8 cellular contexts compared by ENCODE assay signal in genomic region chr1:43979261-43979527, GRCh38. TPM values are rescaled to one million over a fixed set of nuclear protein-coding genes. Genes with fewer than 3 reads are reported as not detected.
DNase-seq lines count a peak whose midpoint lies in the region; ATAC-seq and TF ChIP-seq lines count a peak whose summit lies in the region.
"Had no signal": no experiment of that assay in that cellular context is flagged by ENCODE, and none has a peak within 500 bp of the region (broad histone marks: within the 10 kb centered on the region; RNA-seq: fewer than 3 reads in every experiment).

No MANE protein-coding gene starts in this region.

- peaks cover 13 to 37% (median 30%) of the 10 kb centered on the region in 4 donors for H3K36me3 ChIP-seq in esophagus muscularis mucosa

- no peak for TF ChIP-seq POLR2A in esophagus muscularis mucosa (IDR thresholded peaks at IDR 0.05; ENCODE audit: low read depth)

- peak overlapping the region; percentile 90 for H3K27ac Mint-ChIP-seq in stimulated activated effector memory CD8-positive, alpha-beta T cell treated with anti-CD3 and anti-CD28 coated beads, Interleukin-12 subunit alpha, Interleukin-12 subunit beta, amount 100 ng/mL, for 72 hours

- TF ChIP-seq EP300 in esophagus muscularis mucosa (IDR thresholded peaks at IDR 0.05) = no peak

- no peak for TF ChIP-seq CTCF in esophagus muscularis mucosa (IDR thresholded peaks at IDR 0.05)

- peak overlapping the region; percentile 81 for H3K4me3 Mint-ChIP-seq in stimulated activated effector memory CD8-positive, alpha-beta T cell treated with anti-CD3 and anti-CD28 coated beads, Interleukin-12 subunit alpha, Interleukin-12 subunit beta, amount 100 ng/mL, for 72 hours

- intact Hi-C loops in esophagus muscularis mucosa (cut with DNase I) = no loop called here

- no peak for ATAC-seq in stimulated activated effector memory CD8-positive, alpha-beta T cell treated with anti-CD3 and anti-CD28 coated beads, Interleukin-12 subunit alpha, Interleukin-12 subunit beta, amount 100 ng/mL, for 72 hours
- no peak for ATAC-seq in HG02852 (IDR thresholded peaks at IDR 0.05; ENCODE audit: unreplicated experiment)

- H3K27ac ChIP-seq in esophagus muscularis mucosa (replicated peaks in 1 of 4) = peak overlapping the region; percentile 57 to 75 (median 63)

- peaks cover 43 to 64% (median 54%) of the 10 kb centered on the region in 4 donors for H3K4me1 ChIP-seq in esophagus muscularis mucosa

- no peaks in the 10 kb centered on the region for H3K27me3 ChIP-seq in esophagus muscularis mucosa

- no peak for DNase-seq in Jurkat, Clone E6-1 (ENCODE audit: low read depth, low spot score)
- DNase-seq in esophagus muscularis mucosa (ENCODE audit: extremely low spot score) (no peak), glomerular visceral epithelial cell (ENCODE audit: extremely low spot score) (no peak)
- DNase-seq in stimulated activated effector memory CD8-positive, alpha-beta T cell treated with anti-CD3 and anti-CD28 coated beads, Interleukin-12 subunit alpha, Interleukin-12 subunit beta, amount 100 ng/mL, for 72 hours (ENCODE audit: low spot score in 2 of 2) = no peak
- DNase-seq in activated effector memory CD4-positive, alpha-beta T cell treated with Interleukin-2 at 50 U/mL for 16 hours = no peak

- H3K36me3 Mint-ChIP-seq in stimulated activated effector memory CD8-positive, alpha-beta T cell treated with anti-CD3 and anti-CD28 coated beads, Interleukin-12 subunit alpha, Interleukin-12 subunit beta, amount 100 ng/mL, for 72 hours = peaks cover 42% of the 10 kb centered on the region

- H3K9me3 Mint-ChIP-seq in stimulated activated effector memory CD8-positive, alpha-beta T cell treated with anti-CD3 and anti-CD28 coated beads, Interleukin-12 subunit alpha, Interleukin-12 subunit beta, amount 100 ng/mL, for 72 hours = no peaks in the 10 kb centered on the region
- H3K9me3 Mint-ChIP-seq: activated naive CD4-positive, alpha-beta T cell treated with anti-CD3 and anti-CD28 coated beads, Interleukin-2, amount 50 U/mL, for 24 hours; stimulated activated naive CD8-positive, alpha-beta T cell treated with anti-CD3 and anti-CD28 coated beads, Interleukin-15, Interleukin-2, amounts not matched to agents 100 ng/mL and 50 ng/mL, for 24 hours had no signal

- peaks cover 67% of the 10 kb centered on the region for H3K4me1 Mint-ChIP-seq in stimulated activated effector memory CD8-positive, alpha-beta T cell treated with anti-CD3 and anti-CD28 coated beads, Interleukin-12 subunit alpha, Interleukin-12 subunit beta, amount 100 ng/mL, for 72 hours

- no peaks in the 10 kb centered on the region for H3K9me3 ChIP-seq in esophagus muscularis mucosa

- peak overlapping the region; percentile 59 for H3K4me3 ChIP-seq in Jurkat, Clone E6-1 (ENCODE audit: low read length)
- peak overlapping the region; percentile 72 to 89 (median 83) for H3K4me3 ChIP-seq in esophagus muscularis mucosa

- WGBS in esophagus muscularis mucosa = no CpG with 5 or more reads among the region's 45 CpGs

RNA-seq across cellular contexts. Expression of gene B4GALT2, which starts 0.2 kb away (rescaled TPM):
- polyA plus RNA-seq in Jurkat, Clone E6-1 (2012; ENCODE audit: insufficient read depth, insufficient read length) = 25.9 TPM
- total RNA-seq in esophagus muscularis mucosa = 10 to 100 TPM; 45.3 to 94.5 (median 77.5) TPM

RNA-seq across cellular contexts. Expression of gene ATP6V0B, which starts 4.4 kb away (rescaled TPM):
- 168 TPM for polyA plus RNA-seq in Jurkat, Clone E6-1 (2012; ENCODE audit: insufficient read depth, insufficient read length)
- 100 to 1,000 TPM in 1 of 4 donors, 10 to 100 TPM in 3; 68.1 to 122 (median 98.2) TPM for total RNA-seq in esophagus muscularis mucosa

RNA-seq across cellular contexts. Expression of gene DPH2, which starts 9.4 kb away (rescaled TPM):
- polyA plus RNA-seq in Jurkat, Clone E6-1 (2012; ENCODE audit: insufficient read depth, insufficient read length) = 55.8 TPM
- total RNA-seq in esophagus muscularis mucosa = 10 to 100 TPM; 13.7 to 29.2 (median 19.2) TPM

RNA-seq across cellular contexts. Expression of gene CCDC24, which starts 12.2 kb away (rescaled TPM):
- polyA plus RNA-seq in Jurkat, Clone E6-1 (2012; ENCODE audit: insufficient read depth, insufficient read length) = 4.7 TPM
- total RNA-seq in esophagus muscularis mucosa = 1 to 10 TPM; 6.2 to 7.3 (median 6.7) TPM

RNA-seq across cellular contexts. Expression of gene IPO13, which starts 32.4 kb away (rescaled TPM):
- 25.8 TPM for polyA plus RNA-seq in Jurkat, Clone E6-1 (2012; ENCODE audit: insufficient read depth, insufficient read length)
- 10 to 100 TPM; 24.5 to 39.9 (median 29.1) TPM for total RNA-seq in esophagus muscularis mucosa
